ENCODE assay signal across 15 cellular contexts in genomic region chr2:211157211-211157610, GRCh38.
"Had no signal": no experiment of that assay in that cellular context is flagged by ENCODE, and none has a peak within 500 bp of the region (broad histone marks: within the 10 kb centered on the region; RNA-seq: fewer than 3 reads in every experiment).

No MANE protein-coding gene starts in this region.

- H3K4me1 ChIP-seq: body of pancreas, esophagus muscularis mucosa, left lung, prostate gland, spleen, vagina had no signal

- H3K4me3 Mint-ChIP-seq: activated naive CD8-positive, alpha-beta T cell treated with anti-CD3 and anti-CD28 coated beads for 36 hours; effector memory CD8-positive, alpha-beta T cell; mesothelial cell of epicardium; natural killer cell; type B pancreatic cell; WTC11 had no signal

- H3K27me3 ChIP-seq: body of pancreas, esophagus muscularis mucosa, left lung, ovary, spleen, vagina had no signal

- H3K27me3 Mint-ChIP-seq: effector memory CD8-positive, alpha-beta T cell; type B pancreatic cell had no signal

- H3K4me3 ChIP-seq: body of pancreas, esophagus muscularis mucosa, left lung, lung, ovary, prostate gland, spleen, thoracic aorta, vagina had no signal

- H3K27ac ChIP-seq: body of pancreas, esophagus muscularis mucosa, left lung, ovary, prostate gland, spleen, thoracic aorta, vagina had no signal

- H3K36me3 ChIP-seq: esophagus muscularis mucosa, left lung, ovary, prostate gland, spleen, thoracic aorta, vagina had no signal

- H3K9me3 Mint-ChIP-seq: activated naive CD8-positive, alpha-beta T cell treated with anti-CD3 and anti-CD28 coated beads for 36 hours; effector memory CD8-positive, alpha-beta T cell; mesothelial cell of epicardium; natural killer cell; type B pancreatic cell; WTC11 had no signal

- H3K4me1 Mint-ChIP-seq: activated naive CD8-positive, alpha-beta T cell treated with anti-CD3 and anti-CD28 coated beads for 36 hours; mesothelial cell of epicardium; natural killer cell; WTC11 had no signal

- H3K9me3 ChIP-seq: body of pancreas, esophagus muscularis mucosa, left lung, ovary, prostate gland, spleen, thoracic aorta, vagina had no signal

- H3K36me3 Mint-ChIP-seq: activated naive CD8-positive, alpha-beta T cell treated with anti-CD3 and anti-CD28 coated beads for 36 hours; mesothelial cell of epicardium; natural killer cell; type B pancreatic cell; WTC11 had no signal

- H3K27ac Mint-ChIP-seq: activated naive CD8-positive, alpha-beta T cell treated with anti-CD3 and anti-CD28 coated beads for 36 hours; effector memory CD8-positive, alpha-beta T cell; mesothelial cell of epicardium; natural killer cell; type B pancreatic cell; WTC11 had no signal
